27 cellular contexts compared by ENCODE assay signal in the genomic region with DNA sequence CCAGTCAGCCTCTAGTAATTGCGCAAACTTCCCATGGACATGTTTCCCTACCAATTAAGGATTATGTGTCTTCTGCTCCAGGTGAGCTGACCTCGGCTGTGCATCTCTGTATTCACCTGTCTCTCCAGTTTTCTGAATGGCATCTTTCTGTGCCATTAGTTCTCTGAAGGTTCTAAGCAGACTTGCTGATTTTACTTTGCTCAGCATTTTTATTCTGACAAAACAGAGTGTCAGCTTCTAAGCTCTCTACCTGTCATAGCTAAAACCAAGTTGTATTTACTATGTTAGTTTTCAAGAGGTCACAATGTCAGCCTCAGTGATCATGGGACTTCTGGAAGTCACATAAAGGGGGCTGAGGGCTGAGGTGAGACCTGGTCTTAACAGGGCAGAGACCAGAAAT.
"Had no signal": no experiment of that assay in that cellular context is flagged by ENCODE, and none has a peak within 500 bp of the region (broad histone marks: within the 10 kb centered on the region; RNA-seq: fewer than 3 reads in every experiment).

No MANE protein-coding gene starts in this region.

- H3K27me3 ChIP-seq: stomach, suprapubic skin, testis, thyroid gland, tibial artery, tibial nerve, transverse colon, upper lobe of left lung, upper lobe of right lung, uterus, vagina had no signal

- H3K36me3 ChIP-seq: stomach, suprapubic skin, thoracic aorta, thyroid gland, tibial artery, tibial nerve, transverse colon, upper lobe of left lung, upper lobe of right lung, uterus, vagina had no signal

- FAIRE-seq: urothelium cell line had no signal

- H3K27ac ChIP-seq: stomach, suprapubic skin, testis, thoracic aorta, thyroid gland, tibial artery, tibial nerve, transverse colon, upper lobe of left lung, upper lobe of right lung, uterus, vagina had no signal

- ATAC-seq: stimulated activated effector memory CD8-positive, alpha-beta T cell treated with anti-CD3 and anti-CD28 coated beads, Interleukin-12 subunit alpha, Interleukin-12 subunit beta, amount 100 ng/mL, for 72 hours; stimulated activated memory B cell treated with anti-CD40 and anti-IgM and Interleukin-4, amounts not matched to agents 10 μg/mL and 1 μg/mL and 100 μg/mL, for 72 hours; stimulated activated naive B cell treated with anti-CD40 and anti-IgM and Interleukin-4, amounts not matched to agents 10 μg/mL and 1 μg/mL and 100 μg/mL, for 72 hours; stimulated activated naive CD8-positive, alpha-beta T cell treated with anti-CD3 and anti-CD28 coated beads, Interleukin-15, amount 100 ng/mL, for 72 hours; stimulated activated naive CD8-positive, alpha-beta T cell treated with anti-CD3 and anti-CD28 coated beads, Interleukin-15, Interleukin-2, amounts not matched to agents 100 U/mL and 50 U/mL, for 24 hours; upper lobe of right lung had no signal

- H3K4me1 ChIP-seq: stomach, suprapubic skin, testis, thyroid gland, tibial artery, tibial nerve, transverse colon, upper lobe of left lung, upper lobe of right lung, uterus, vagina had no signal

- H3K4me3 ChIP-seq: stomach, suprapubic skin, testis, thoracic aorta, thyroid gland, tibial artery, tibial nerve, transverse colon, upper lobe of left lung, upper lobe of right lung, uterus, vagina had no signal

- DNase-seq: stimulated activated CD4-positive, alpha-beta T cell treated with anti-CD3 and anti-CD28 coated beads, Interleukin-2, amount 100 ng/mL, for 48 hours; stimulated activated CD4-positive, alpha-beta T cell treated with anti-CD3 and anti-CD28 coated beads, Interleukin-4, amount 100 ng/mL, for 1 hour; stimulated activated CD4-positive, alpha-beta T cell treated with anti-CD3 and anti-CD28 coated beads, Interleukin-4, amount 100 ng/mL, for 24 hours; stimulated activated CD4-positive, alpha-beta T cell treated with anti-CD3 and anti-CD28 coated beads, Interleukin-4, amount 100 ng/mL, for 4 hours; stimulated activated CD8-positive, alpha-beta memory T cell treated with anti-CD3 and anti-CD28 coated beads, Interleukin-4, amount 100 ng/mL, for 48 hours; stimulated activated naive B cell treated with anti-CD40 and anti-IgM and Interleukin-4, amounts not matched to agents 10 μg/mL and 1 μg/mL and 100 μg/mL, for 72 hours; stimulated activated naive CD4-positive, alpha-beta T cell; stimulated activated naive CD4-positive, alpha-beta T cell treated with Interleukin-2 at 50 U/mL for 16 hours; stimulated activated naive CD8-positive, alpha-beta T cell treated with anti-CD3 and anti-CD28 coated beads, Interleukin-15, amount 100 ng/mL, for 72 hours; stimulated activated naive CD8-positive, alpha-beta T cell treated with anti-CD3 and anti-CD28 coated beads, Interleukin-15, Interleukin-2, amounts not matched to agents 100 U/mL and 50 U/mL, for 24 hours; stomach; substantia nigra; testis; thyroid gland; tibial artery; transverse colon; trophoblast cell; upper lobe of left lung; upper lobe of right lung; uterus had no signal

- H3K9me3 ChIP-seq: suprapubic skin, testis, thoracic aorta, thyroid gland, tibial artery, transverse colon, upper lobe of left lung, upper lobe of right lung, uterus, vagina had no signal
